ENCODE assay signal across 17 cellular contexts in genomic region chr2:2326653-2327052, GRCh38. TPM values are rescaled to one million over a fixed set of nuclear protein-coding genes. Genes with fewer than 3 reads are reported as not detected.
DNase-seq lines count a peak whose midpoint lies in the region; ATAC-seq and TF ChIP-seq lines count a peak whose summit lies in the region.
"Had no signal": no experiment of that assay in that cellular context is flagged by ENCODE, and none has a peak within 500 bp of the region (broad histone marks: within the 10 kb centered on the region; RNA-seq: fewer than 3 reads in every experiment).

No MANE protein-coding gene starts in this region.

- peak overlapping the region; percentile 39 to 96 (median 74) for H3K27ac Mint-ChIP-seq in brain
- no peak overlapping the region for H3K27ac Mint-ChIP-seq in GM23338
- H3K27ac Mint-ChIP-seq: CD14-positive monocyte; H9; T-cell; T-helper 2 cell treated with Interferon-gamma antibody and Interleukin-4, amounts not matched to agents 5 μg/mL and 100 μg/mL, for 36 hours had no signal

- H4K20me1 ChIP-seq in SK-N-SH (ENCODE audit: insufficient read depth) (no peaks in the 10 kb centered on the region), GM23338 (replicated peaks; ENCODE audit: insufficient read depth) (no peaks in the 10 kb centered on the region)

- TF ChIP-seq RAD21 in SK-N-SH (IDR thresholded peaks at IDR 0.05; ENCODE audit: low read length): no peak

- DNase-seq in NCI-H1436 (lab: John Stamatoyannopoulos, UW): peak; percentile 23
- DNase-seq in NCI-H1436 treated with DMSO at 0.1 percent for 48 hours (lab: John Stamatoyannopoulos, UW): no peak
- DNase-seq in SK-N-SH: no peak
- no peak for DNase-seq in HAP-1 (ENCODE audit: low spot score in 2 of 2)
- no peak for DNase-seq in GM23338 (ENCODE audit: low spot score)
- DNase-seq in MG63: no peak
- DNase-seq: DND-41, H9, NCI-H1105 treated with DMSO at 0.1 percent for 48 hours, PC-9, RPMI8226, T-cell had no signal

- H3K9me3 ChIP-seq in SK-N-SH (no peaks in the 10 kb centered on the region), HAP-1 (no peaks in the 10 kb centered on the region), MG63 (no peaks in the 10 kb centered on the region)

- H3K27me3 ChIP-seq in SK-N-SH (ENCODE audit: insufficient read depth) (no peaks in the 10 kb centered on the region), HAP-1 (ENCODE audit: low read depth) (no peaks in the 10 kb centered on the region), GM23338 (ENCODE audit: insufficient read depth) (no peaks in the 10 kb centered on the region), MG63 (peaks cover 10% of the 10 kb centered on the region; the same call in 1 of the 2 replicates)

- peak overlapping the region in 1 of 2 experiments; percentile 100; a peak in 2 of 4 replicates for H3K27ac ChIP-seq in SK-N-SH (ENCODE audit: low read depth in 2 of 2, low read length in 1 of 2)
- H3K27ac ChIP-seq in GM23338 (ENCODE audit: low read depth): no peak overlapping the region
- H3K27ac ChIP-seq: PC-9, SK-N-MC had no signal

- H3F3A ChIP-seq in SK-N-SH (replicated peaks; ENCODE audit: insufficient read depth) (no peaks in the 10 kb centered on the region), GM23338 (replicated peaks; ENCODE audit: low read depth) (no peaks in the 10 kb centered on the region)

- TF ChIP-seq CTCF in SK-N-SH (IDR thresholded peaks at IDR 0.05) (no peak), brain (conservative IDR thresholded peaks at IDR 0.05) (no peak), GM23338 (conservative IDR thresholded peaks at IDR 0.05; ENCODE audit: low read depth in 2 of 2) (no peak)

- POLR2A ChIA-PET in SK-N-SH (lab: Yijun Ruan, JAX): interaction anchor here (1.0 to 1.5 kb wide), 8 partner anchors 30 to 774 kb away, joined by 3 to 7 read pairs (median 3); no protein-coding TSS in a partner anchor

- H2AFZ ChIP-seq in SK-N-SH (ENCODE audit: low read depth) (no peak overlapping the region), GM23338 (no peak overlapping the region)
- H2AFZ ChIP-seq: PC-9 had no signal

- no peak; a peak in 1 of 4 replicates for TF ChIP-seq EP300 in SK-N-SH (IDR thresholded peaks at IDR 0.05; ENCODE audit: borderline replicate concordance in 1 of 2, low read depth in 1 of 2, low read length in 1 of 2)

- peaks cover 8% of the 10 kb centered on the region for H3K27me3 Mint-ChIP-seq in brain
- H3K27me3 Mint-ChIP-seq in GM23338 (ENCODE audit: insufficient read depth, low read depth, poor library complexity): peaks cover 1% of the 10 kb centered on the region

- no peaks in the 10 kb centered on the region for H3K9me2 ChIP-seq in SK-N-SH
- H3K9me2 ChIP-seq in GM23338 (ENCODE audit: insufficient read depth): no peaks in the 10 kb centered on the region

- H3K36me3 ChIP-seq in SK-N-SH (replicated peaks in 1 of 2; ENCODE audit: control insufficient read depth in 1 of 2, insufficient read depth in 2 of 2, low read length in 1 of 2) (no peaks in the 10 kb centered on the region), HAP-1 (replicated peaks) (no peaks in the 10 kb centered on the region), GM23338 (ENCODE audit: insufficient read depth) (no peaks in the 10 kb centered on the region), MG63 (no peaks in the 10 kb centered on the region)

- H3K4me2 ChIP-seq in SK-N-SH (no peak overlapping the region), GM23338 (no peak overlapping the region)
- H3K4me2 ChIP-seq: PC-9 had no signal

- H3K4me3 ChIP-seq in SK-N-SH (ENCODE audit: low read depth in 2 of 2, low read length in 1 of 2) (no peak overlapping the region; a peak in 1 of 4 replicates), HAP-1 (no peak overlapping the region), GM23338 (no peak overlapping the region), MG63 (no peak overlapping the region)
- H3K4me3 ChIP-seq: PC-9, SK-N-MC had no signal

- no peak overlapping the region for H3K9ac ChIP-seq in SK-N-SH

- CTCF ChIA-PET in SK-N-SH (lab: Yijun Ruan, JAX): interaction anchor here (2.0 to 3.1 kb wide), 3 partner anchors 32 to 519 kb away, joined by 9 to 11 read pairs (median 9); no protein-coding TSS in a partner anchor

- H3K4me1 ChIP-seq in SK-N-SH (ENCODE audit: control insufficient read depth in 1 of 2, insufficient read depth in 2 of 2, low read depth in 1 of 2, low read length in 1 of 2): peaks cover 0 to 23% of the 10 kb centered on the region in 2 experiments; a peak in 2 of 4 replicates
- no peaks in the 10 kb centered on the region for H3K4me1 ChIP-seq in HAP-1
- peaks cover 25% of the 10 kb centered on the region for H3K4me1 ChIP-seq in GM23338 (ENCODE audit: insufficient read depth)

- H3K9me3 Mint-ChIP-seq in brain (peaks cover 0 to 2% (median 0%) of the 10 kb centered on the region in 5 experiments), GM23338 (no peaks in the 10 kb centered on the region)
- H3K9me3 Mint-ChIP-seq: CD14-positive monocyte; H9; T-helper 2 cell treated with Interferon-gamma antibody and Interleukin-4, amounts not matched to agents 5 μg/mL and 100 μg/mL, for 36 hours had no signal

- ATAC-seq in SK-N-SH treated with all-trans-retinoic acid at 6 μM for 48 hours (no peak), GM23338 (no peak)
- ATAC-seq: T-cell had no signal

- H3K4me1 Mint-ChIP-seq in brain: peaks cover 63% of the 10 kb centered on the region
- peaks cover 51% of the 10 kb centered on the region for H3K4me1 Mint-ChIP-seq in GM23338
- H3K4me1 Mint-ChIP-seq: CD14-positive monocyte, T-cell had no signal

- H3K4me3 Mint-ChIP-seq in brain: peak overlapping the region; percentile 76 to 85 (median 84)
- no peak overlapping the region for H3K4me3 Mint-ChIP-seq in GM23338
- H3K4me3 Mint-ChIP-seq: CD14-positive monocyte; H9; T-cell; T-helper 2 cell treated with Interferon-gamma antibody and Interleukin-4, amounts not matched to agents 5 μg/mL and 100 μg/mL, for 36 hours had no signal

- H3K36me3 Mint-ChIP-seq in brain: no peaks in the 10 kb centered on the region
- no peaks in the 10 kb centered on the region for H3K36me3 Mint-ChIP-seq in GM23338 (ENCODE audit: low read depth)
- H3K36me3 Mint-ChIP-seq: CD14-positive monocyte, T-cell had no signal

- in situ Hi-C loops in HAP-1 (cut with MboI; ENCODE audit: low sequenced_read_pairs): no loop called here

- H3K79me2 ChIP-seq in SK-N-SH (ENCODE audit: insufficient read depth) (no peaks in the 10 kb centered on the region), GM23338 (replicated peaks; ENCODE audit: insufficient read depth) (no peaks in the 10 kb centered on the region)

TF ChIP-seq in SK-N-SH, 30 proteins besides CTCF, POLR2A, EP300 and RAD21 (continues in another document):
- TF ChIP-seq IRF3 (IDR thresholded peaks at IDR 0.05; ENCODE audit: low read depth, low read length) (no peak; the same call in 1 of the 2 replicates), MAX (IDR thresholded peaks at IDR 0.05; ENCODE audit: low read depth) (no peak)

RNA-seq across cellular contexts. Expression of gene MYT1L, which starts 4.4 kb away (rescaled TPM):
- polyA plus RNA-seq in SK-N-SH (2012; rRNA removed) (0.20 and 1.2 TPM in 2 replicates), brain (ENCODE audit: insufficient read depth, low read depth, low replicate concordance) (16.3 TPM), GM23338 (2016; fragmentation: Nextera tagmentation; extraction: Ambion mirVana) (0.56 TPM in 1 of 2 replicates, not detected in the other)
- polyA plus RNA-seq in SK-N-SH (2012; cell fraction: cytosol; rRNA removed): 0.80 and 1.00 TPM in 2 replicates
- 1.5 and 2.2 TPM in 2 replicates for polyA plus RNA-seq in SK-N-SH (2012; cell fraction: nucleus; rRNA removed)
- total RNA-seq in GM23338 (2014; rRNA removed; shearing (Covaris generic)): 0.08 TPM in 1 of 2 replicates, not detected in the other
- not detected in 2 replicates for total RNA-seq in MG63 (2014; rRNA removed; shearing (Covaris generic); ENCODE audit: low replicate concordance)
- total RNA-seq: H9, PC-9 had no signal
- polyA plus RNA-seq: CD14-positive monocyte had no signal
